13 cellular contexts compared by ENCODE assay signal in genomic region chr20:38604873-38605303, GRCh38. TPM values are rescaled to one million over a fixed set of nuclear protein-coding genes. Genes with fewer than 3 reads are reported as not detected.
DNase-seq lines count a peak whose midpoint lies in the region; ATAC-seq, FAIRE-seq and TF ChIP-seq lines count a peak whose summit lies in the region.
"Had no signal": no experiment of that assay in that cellular context is flagged by ENCODE, and none has a peak within 500 bp of the region (broad histone marks: within the 10 kb centered on the region; RNA-seq: fewer than 3 reads in every experiment).

No MANE protein-coding gene starts in this region.

- CTCF ChIA-PET in PC-3 (lab: Charles Lee), result interaction anchor here (0.6 to 0.7 kb wide), 3 partner anchors 92 to 246 kb away, joined by 3 to 7 read pairs (median 4); partner anchors contain the start of gene RALGAPB
- CTCF ChIA-PET in endothelial cell of umbilical vein (lab: Charles Lee), result interaction anchor here (0.8 to 1.2 kb wide), 2 partner anchors 16 to 25 kb away, joined by 3 to 4 read pairs; no protein-coding TSS in a partner anchor

- intact Hi-C loops in PC-3 (cut with micrococcal nuclease) (no loop called here), endothelial cell of umbilical vein (cut with micrococcal nuclease) (no loop called here)
- intact Hi-C loops in activated T-helper 1 cell treated with anti-CD3 and anti-CD28 coated beads, Interleukin-12 subunit alpha, Interleukin-12 subunit beta, Interleukin-2, Interleukin-4 antibody, amounts not matched to agents 30 ng/mL and 10 ng/mL and 1 ng/mL, durations not matched to agents 14 hours and 24 hours and 36 hours (cut with micrococcal nuclease), result no loop called here

- no peaks in the 10 kb centered on the region for H4K20me1 ChIP-seq in PC-3 (ENCODE audit: low read length)
- no peaks in the 10 kb centered on the region for H4K20me1 ChIP-seq in endothelial cell of umbilical vein (replicated peaks; ENCODE audit: control insufficient read depth, extremely low read depth, insufficient read depth, low read length)

- H3K9me3 ChIP-seq in PC-3 (ENCODE audit: low read length) (no peaks in the 10 kb centered on the region), endothelial cell of umbilical vein (replicated peaks; ENCODE audit: control insufficient read depth, insufficient read depth, low read length) (no peaks in the 10 kb centered on the region), right atrium auricular region (no peaks in the 10 kb centered on the region), BE2C (no peaks in the 10 kb centered on the region)
- H3K9me3 ChIP-seq: vagina had no signal

- no TSS peak for BruUV-seq in PC-3 (replicated peaks; lab: Mats Ljungman, UMichigan)
- no TSS peak for BruUV-seq in endothelial cell of umbilical vein (replicated peaks; lab: Mats Ljungman, UMichigan)

- no peak overlapping the region for H4K5ac ChIP-seq in mesendoderm (ENCODE audit: low read length)

- H3K36me3 Mint-ChIP-seq in activated T-helper 1 cell treated with anti-CD3 and anti-CD28 coated beads, Interleukin-12 subunit alpha, Interleukin-12 subunit beta, Interleukin-2, Interleukin-4 antibody, amounts not matched to agents 30 ng/mL and 10 ng/mL and 1 ng/mL, durations not matched to agents 14 hours and 24 hours and 36 hours (ENCODE audit: low read depth), result no peaks in the 10 kb centered on the region
- H3K36me3 Mint-ChIP-seq: CD14-positive monocyte; natural killer cell treated with Interleukin-12 subunit alpha and Interleukin-12 subunit beta and Interleukin-15 and Interleukin-18, amount 100 ng/mL, for 72 hours had no signal

- TF ChIP-seq CTCF in PC-3 (conservative IDR thresholded peaks at IDR 0.05; ENCODE audit: low read depth, low read length), result no peak
- TF ChIP-seq CTCF in endothelial cell of umbilical vein (IDR thresholded peaks at IDR 0.05; ENCODE audit: extremely low read depth in 1 of 2, insufficient read depth in 1 of 2, low read depth in 1 of 2, low read length in 2 of 2), result no peak
- TF ChIP-seq CTCF in right atrium auricular region (IDR thresholded peaks at IDR 0.05), result no peak
- no peak for TF ChIP-seq CTCF in BE2C (IDR thresholded peaks at IDR 0.05; ENCODE audit: low read depth, low read length)

- no peaks in the 10 kb centered on the region for H3K9me2 ChIP-seq in PC-3 (replicated peaks; ENCODE audit: low read length)

- H3K27me3 ChIP-seq in PC-3 (ENCODE audit: low read length) (no peaks in the 10 kb centered on the region), endothelial cell of umbilical vein (ENCODE audit: control insufficient read depth in 2 of 2, insufficient read depth in 2 of 2, low read length in 2 of 2) (peaks cover 0 to 2% of the 10 kb centered on the region in 2 experiments), mesendoderm (ENCODE audit: insufficient read depth, low read length, poor library complexity) (no peaks in the 10 kb centered on the region), right atrium auricular region (peaks cover 5% of the 10 kb centered on the region in 2 donors), BE2C (peaks cover 20% of the 10 kb centered on the region)
- H3K27me3 ChIP-seq: vagina had no signal

- H3K4ac ChIP-seq in mesendoderm (ENCODE audit: low read depth, low read length), result no peak overlapping the region

- peak overlapping the region; percentile 57 for H2BK5ac ChIP-seq in mesendoderm (ENCODE audit: low read length)

- no peaks in the 10 kb centered on the region for H3K36me3 ChIP-seq in PC-3 (ENCODE audit: low read depth, low read length)
- no peaks in the 10 kb centered on the region for H3K36me3 ChIP-seq in endothelial cell of umbilical vein (ENCODE audit: control insufficient read depth in 2 of 2, extremely low read depth in 1 of 2, insufficient read depth in 2 of 2, low read length in 2 of 2)
- no peaks in the 10 kb centered on the region for H3K36me3 ChIP-seq in mesendoderm (ENCODE audit: control insufficient read depth, insufficient read depth, low read length)
- H3K36me3 ChIP-seq in right atrium auricular region, result no peaks in the 10 kb centered on the region
- no peaks in the 10 kb centered on the region for H3K36me3 ChIP-seq in BE2C
- H3K36me3 ChIP-seq: vagina had no signal

- no peaks in the 10 kb centered on the region for H3K9me1 ChIP-seq in endothelial cell of umbilical vein (replicated peaks; ENCODE audit: control insufficient read depth, extremely low read depth, insufficient read depth, low read length)

- H3K27ac ChIP-seq in PC-3 (ENCODE audit: low read length) (peak overlapping the region; percentile 45), endothelial cell of umbilical vein (ENCODE audit: insufficient read depth, low read depth, low read length) (no peak overlapping the region), mesendoderm (ENCODE audit: low read depth, low read length) (no peak overlapping the region), right atrium auricular region (no peak overlapping the region)
- H3K27ac ChIP-seq: vagina had no signal

- WGBS in mesendoderm (ENCODE audit: extremely low coverage, insufficient coverage, low lambda C conversion rate), result no CpG with 5 or more reads among the region's 4 CpGs

- H3K4me1 ChIP-seq in PC-3 (ENCODE audit: insufficient read depth, low read length), result peaks cover 21% of the 10 kb centered on the region
- H3K4me1 ChIP-seq in endothelial cell of umbilical vein (ENCODE audit: control insufficient read depth, extremely low read depth, insufficient read depth, low read length), result peaks cover 19% of the 10 kb centered on the region
- H3K4me1 ChIP-seq in mesendoderm (ENCODE audit: control insufficient read depth, low read depth, low read length), result peaks cover 37% of the 10 kb centered on the region
- H3K4me1 ChIP-seq in right atrium auricular region, result peaks cover 0 to 10% of the 10 kb centered on the region in 2 donors
- H3K4me1 ChIP-seq in BE2C, result no peaks in the 10 kb centered on the region

- H3K56ac ChIP-seq in mesendoderm (ENCODE audit: low read length), result peak overlapping the region; percentile 69

- H3K18ac ChIP-seq in mesendoderm (ENCODE audit: low read length), result peak overlapping the region; percentile 9

- H2BK15ac ChIP-seq in mesendoderm (replicated peaks; ENCODE audit: low read depth), result no peak overlapping the region

- no peak overlapping the region for H2BK120ac ChIP-seq in mesendoderm (ENCODE audit: low read depth, low read length)

- peaks cover 7% of the 10 kb centered on the region for H3K4me1 Mint-ChIP-seq in activated T-helper 1 cell treated with anti-CD3 and anti-CD28 coated beads, Interleukin-12 subunit alpha, Interleukin-12 subunit beta, Interleukin-2, Interleukin-4 antibody, amounts not matched to agents 30 ng/mL and 10 ng/mL and 1 ng/mL, durations not matched to agents 14 hours and 24 hours and 36 hours (ENCODE audit: low read depth)
- H3K4me1 Mint-ChIP-seq: CD14-positive monocyte had no signal

- dilution Hi-C loops in endothelial cell of umbilical vein (cut with MboI; ENCODE audit: extremely low pct_ligation_motif_present, low sequenced_read_pairs), result no loop called here

- H3K79me2 ChIP-seq in PC-3 (ENCODE audit: low read length), result no peaks in the 10 kb centered on the region
- H3K79me2 ChIP-seq in endothelial cell of umbilical vein (ENCODE audit: control insufficient read depth, insufficient read depth, low read length), result no peaks in the 10 kb centered on the region
- H3K79me2 ChIP-seq in mesendoderm (ENCODE audit: control insufficient read depth, insufficient read depth, low read length), result peaks cover 24% of the 10 kb centered on the region

- no peak overlapping the region for H3K4me3 Mint-ChIP-seq in activated T-helper 1 cell treated with anti-CD3 and anti-CD28 coated beads, Interleukin-12 subunit alpha, Interleukin-12 subunit beta, Interleukin-2, Interleukin-4 antibody, amounts not matched to agents 30 ng/mL and 10 ng/mL and 1 ng/mL, durations not matched to agents 14 hours and 24 hours and 36 hours
- H3K4me3 Mint-ChIP-seq: CD14-positive monocyte; natural killer cell treated with Interleukin-12 subunit alpha and Interleukin-12 subunit beta and Interleukin-15 and Interleukin-18, amount 100 ng/mL, for 72 hours had no signal

- peak; percentile 97 for FAIRE-seq in endothelial cell of umbilical vein (lab: Jason Lieb, UNC)

- H3F3A ChIP-seq in PC-3 (ENCODE audit: low read length, unreplicated experiment), result no peaks in the 10 kb centered on the region

- peak; percentile 84 for DNase-seq in EL
- DNase-seq in PC-3, result peak; percentile 95
- peak; percentile 82 for DNase-seq in endothelial cell of umbilical vein (ENCODE audit: low read depth, low spot score)
- peak; percentile 87 for DNase-seq in mesendoderm
- no peak for DNase-seq in right atrium auricular region (ENCODE audit: low spot score)
- no peak for DNase-seq in BE2C
- no peak for DNase-seq in activated T-helper 1 cell treated with anti-CD3 and anti-CD28 coated beads, Interleukin-12 subunit alpha, Interleukin-12 subunit beta, Interleukin-2, Interleukin-4 antibody, amounts not matched to agents 30 ng/mL and 10 ng/mL and 1 ng/mL, durations not matched to agents 14 hours and 24 hours and 36 hours (ENCODE audit: low spot score)
- DNase-seq: NCI-H187; stimulated activated CD4-positive, alpha-beta T cell treated with anti-CD3 and anti-CD28 coated beads, Interleukin-15, amount 100 ng/mL, for 24 hours had no signal

- peak; percentile 97 for ATAC-seq in PC-3
- ATAC-seq in HG02884 (IDR thresholded peaks at IDR 0.05; ENCODE audit: unreplicated experiment), result no peak
- ATAC-seq: natural killer cell treated with Interleukin-12 subunit alpha and Interleukin-12 subunit beta and Interleukin-15 and Interleukin-18, amount 100 ng/mL, for 72 hours had no signal

- no peak overlapping the region for H3K27ac Mint-ChIP-seq in activated T-helper 1 cell treated with anti-CD3 and anti-CD28 coated beads, Interleukin-12 subunit alpha, Interleukin-12 subunit beta, Interleukin-2, Interleukin-4 antibody, amounts not matched to agents 30 ng/mL and 10 ng/mL and 1 ng/mL, durations not matched to agents 14 hours and 24 hours and 36 hours
- H3K27ac Mint-ChIP-seq: CD14-positive monocyte; natural killer cell treated with Interleukin-12 subunit alpha and Interleukin-12 subunit beta and Interleukin-15 and Interleukin-18, amount 100 ng/mL, for 72 hours had no signal

- peaks cover 12% of the 10 kb centered on the region for H3K79me1 ChIP-seq in mesendoderm (ENCODE audit: low read length)

- H2AK5ac ChIP-seq in mesendoderm (ENCODE audit: low read length), result peak overlapping the region; percentile 53

- H3K4me2 ChIP-seq in PC-3 (ENCODE audit: low read length) (peak overlapping the region; percentile 12), endothelial cell of umbilical vein (ENCODE audit: insufficient read depth, low read length) (no peak overlapping the region), mesendoderm (ENCODE audit: low read length) (peak overlapping the region; percentile 12)

- H3K4me3 ChIP-seq in PC-3 (ENCODE audit: low read length), result no peak overlapping the region
- H3K4me3 ChIP-seq in endothelial cell of umbilical vein (replicated peaks in 1 of 3; ENCODE audit: insufficient read depth in 1 of 3, low read depth in 1 of 3, low read length in 3 of 3), result no peak overlapping the region
- H3K4me3 ChIP-seq in mesendoderm (ENCODE audit: low read length), result no peak overlapping the region
- H3K4me3 ChIP-seq in right atrium auricular region, result no peak overlapping the region
- H3K4me3 ChIP-seq in BE2C (ENCODE audit: low read depth, low read length), result no peak overlapping the region
- H3K4me3 ChIP-seq: vagina had no signal

- H3K9me3 Mint-ChIP-seq in activated T-helper 1 cell treated with anti-CD3 and anti-CD28 coated beads, Interleukin-12 subunit alpha, Interleukin-12 subunit beta, Interleukin-2, Interleukin-4 antibody, amounts not matched to agents 30 ng/mL and 10 ng/mL and 1 ng/mL, durations not matched to agents 14 hours and 24 hours and 36 hours, result no peaks in the 10 kb centered on the region
- H3K9me3 Mint-ChIP-seq: natural killer cell treated with Interleukin-12 subunit alpha and Interleukin-12 subunit beta and Interleukin-15 and Interleukin-18, amount 100 ng/mL, for 72 hours had no signal

- H3K9ac ChIP-seq in PC-3 (ENCODE audit: low read length) (no peak overlapping the region), endothelial cell of umbilical vein (replicated peaks; ENCODE audit: extremely low read depth, insufficient read depth, low read length) (no peak overlapping the region), mesendoderm (ENCODE audit: low read length) (peak overlapping the region; percentile 50)

- peaks cover 58% of the 10 kb centered on the region for H3K27me3 Mint-ChIP-seq in activated T-helper 1 cell treated with anti-CD3 and anti-CD28 coated beads, Interleukin-12 subunit alpha, Interleukin-12 subunit beta, Interleukin-2, Interleukin-4 antibody, amounts not matched to agents 30 ng/mL and 10 ng/mL and 1 ng/mL, durations not matched to agents 14 hours and 24 hours and 36 hours (ENCODE audit: insufficient read depth)

- H2AFZ ChIP-seq in PC-3 (ENCODE audit: low read length), result no peak overlapping the region
- H2AFZ ChIP-seq in endothelial cell of umbilical vein (ENCODE audit: low read depth, low read length), result no peak overlapping the region

- no peak overlapping the region for H4K8ac ChIP-seq in mesendoderm (ENCODE audit: low read depth, low read length)

- POLR2A ChIA-PET in PC-3 (lab: Charles Lee; ENCODE audit: unreplicated experiment) (interaction anchor here (0.6 to 0.7 kb wide), 2 partner anchors 29 to 1302 kb away, joined by 3 to 4 read pairs; no protein-coding TSS in a partner anchor), endothelial cell of umbilical vein (lab: Charles Lee) (no interaction called here)

- no peak for TF ChIP-seq POLR2A in endothelial cell of umbilical vein (IDR thresholded peaks at IDR 0.05; ENCODE audit: low read depth, low read length)

- no peak overlapping the region for H3K23ac ChIP-seq in mesendoderm (ENCODE audit: low read length)

RNA-seq across cellular contexts. Expression of gene ARHGAP40, which starts 3.3 kb away (rescaled TPM):
- not detected in 2 replicates for total RNA-seq in PC-3 (2014; rRNA removed)
- total RNA-seq in endothelial cell of umbilical vein, result 0.12 and 0.20 TPM in 2 replicates
- polyA plus RNA-seq in endothelial cell of umbilical vein, result 0.10 and 0.18 TPM in 2 replicates
- polyA plus RNA-seq in endothelial cell of umbilical vein (2011; cell fraction: cytosol; rRNA removed), result 0.05 and 0.17 TPM in 2 replicates
- polyA plus RNA-seq in endothelial cell of umbilical vein (2011; cell fraction: nucleus; rRNA removed), result 0.90 and 1.3 TPM in 2 replicates
- 1.1 and 1.9 TPM in 2 replicates for polyA plus RNA-seq in endothelial cell of umbilical vein (2012)
- polyA minus RNA-seq in endothelial cell of umbilical vein, result 0.11 and 0.53 TPM in 2 replicates
- polyA minus RNA-seq in endothelial cell of umbilical vein (2011; cell fraction: cytosol; rRNA and poly(A)+ RNA removed), result not detected
- polyA minus RNA-seq in endothelial cell of umbilical vein (2011; cell fraction: nucleus; rRNA and poly(A)+ RNA removed), result not detected in 2 replicates
- polyA plus RNA-seq in mesendoderm (2013, experiment 1 of 2), result 12.3 TPM
- polyA plus RNA-seq in mesendoderm (2013, experiment 2 of 2), result 13.1 TPM
- not detected for total RNA-seq in right atrium auricular region
- 0.46 TPM for polyA plus RNA-seq in BE2C (2012; ENCODE audit: insufficient read depth, insufficient read length, low read depth)
- not detected in 2 replicates for total RNA-seq in activated T-helper 1 cell treated with anti-CD3 and anti-CD28 coated beads, Interleukin-12 subunit alpha, Interleukin-12 subunit beta, Interleukin-2, Interleukin-4 antibody, amounts not matched to agents 30 ng/mL and 10 ng/mL and 1 ng/mL, durations not matched to agents 14 hours and 24 hours and 36 hours
- total RNA-seq: natural killer cell treated with Interleukin-12 subunit alpha and Interleukin-12 subunit beta and Interleukin-15 and Interleukin-18, amount 100 ng/mL, for 72 hours had no signal
- polyA plus RNA-seq: CD14-positive monocyte had no signal

RNA-seq across cellular contexts. Expression of gene ADIG, which starts 23.9 kb away (rescaled TPM):
- total RNA-seq in PC-3 (2014; rRNA removed) (not detected in 2 replicates), endothelial cell of umbilical vein (not detected in 2 replicates), right atrium auricular region (not detected)
- not detected in 2 replicates for polyA plus RNA-seq in endothelial cell of umbilical vein
- not detected in 2 replicates for polyA plus RNA-seq in endothelial cell of umbilical vein (2011; cell fraction: cytosol; rRNA removed)
- not detected in 2 replicates for polyA plus RNA-seq in endothelial cell of umbilical vein (2011; cell fraction: nucleus; rRNA removed)
- polyA plus RNA-seq in endothelial cell of umbilical vein (2012), result not detected in 2 replicates
- polyA minus RNA-seq in endothelial cell of umbilical vein, result not detected in 2 replicates
- polyA minus RNA-seq in endothelial cell of umbilical vein (2011; cell fraction: cytosol; rRNA and poly(A)+ RNA removed), result not detected
- not detected in 2 replicates for polyA minus RNA-seq in endothelial cell of umbilical vein (2011; cell fraction: nucleus; rRNA and poly(A)+ RNA removed)
- polyA plus RNA-seq in mesendoderm (2013, experiment 1 of 2), result not detected
- not detected for polyA plus RNA-seq in mesendoderm (2013, experiment 2 of 2)
- polyA plus RNA-seq in BE2C (2012; ENCODE audit: insufficient read depth, insufficient read length, low read depth), result not detected
- total RNA-seq in activated T-helper 1 cell treated with anti-CD3 and anti-CD28 coated beads, Interleukin-12 subunit alpha, Interleukin-12 subunit beta, Interleukin-2, Interleukin-4 antibody, amounts not matched to agents 30 ng/mL and 10 ng/mL and 1 ng/mL, durations not matched to agents 14 hours and 24 hours and 36 hours, result not detected in 2 replicates
- total RNA-seq: vagina had no signal
- polyA plus RNA-seq: CD14-positive monocyte had no signal

Comparison
In these comparisons a context has a peak if more than half of its experiments do, and no peak if none do; other contexts are left out.
1. DNase-seq: peak in EL (single experiment), PC-3 (single experiment), endothelial cell of umbilical vein (single experiment) and mesendoderm (single experiment); none in right atrium auricular region (single experiment), BE2C (single experiment) and activated T-helper 1 cell treated with anti-CD3 and anti-CD28 coated beads, Interleukin-12 subunit alpha, Interleukin-12 subunit beta, Interleukin-2, Interleukin-4 antibody, amounts not matched to agents 30 ng/mL and 10 ng/mL and 1 ng/mL, durations not matched to agents 14 hours and 24 hours and 36 hours (single experiment).